Comparison of ENCODE assay signal across 19 cellular contexts in genomic region chr4:61543976-61544375, GRCh38.
"Had no signal": no experiment of that assay in that cellular context is flagged by ENCODE, and none has a peak within 500 bp of the region (broad histone marks: within the 10 kb centered on the region; RNA-seq: fewer than 3 reads in every experiment).

No MANE protein-coding gene starts in this region.

- H3K36me3 Mint-ChIP-seq: naive thymus-derived CD4-positive, alpha-beta T cell had no signal

- H3K9me3 Mint-ChIP-seq: dendritic cell treated with granulocyte-macrophage colony-stimulating factor and Interleukin-4, amounts not matched to agents 40 ng/mL and 50 ng/mL, for 4 days; nephron progenitor cell had no signal

- FAIRE-seq: islet of Langerhans had no signal

- H3K9ac ChIP-seq: parathyroid adenoma had no signal

- DNase-seq: effector memory CD8-positive, alpha-beta T cell; erythroblast; heart left ventricle; hippocampal formation; kidney glomerular epithelial cell; naive thymus-derived CD4-positive, alpha-beta T cell; nephron progenitor cell; psoas muscle; small intestine; stimulated activated CD4-positive, alpha-beta T cell treated with anti-CD3 and anti-CD28 coated beads, Interleukin-2, amount 100 ng/mL, for 48 hours; stimulated activated naive CD8-positive, alpha-beta T cell treated with anti-CD3 and anti-CD28 coated beads, Interleukin-15, Interleukin-2, amounts not matched to agents 100 U/mL and 50 U/mL, for 24 hours; thyroid gland; upper lobe of left lung had no signal

- H3K27ac ChIP-seq: heart left ventricle, parathyroid adenoma, psoas muscle, right atrium auricular region, suprapubic skin, thyroid gland, upper lobe of left lung, vagina had no signal

- H2AFZ ChIP-seq: parathyroid adenoma had no signal

- H3K4me3 Mint-ChIP-seq: dendritic cell treated with granulocyte-macrophage colony-stimulating factor and Interleukin-4, amounts not matched to agents 40 ng/mL and 50 ng/mL, for 4 days; effector memory CD8-positive, alpha-beta T cell; naive thymus-derived CD4-positive, alpha-beta T cell; nephron progenitor cell had no signal

- H3K4me1 Mint-ChIP-seq: naive thymus-derived CD4-positive, alpha-beta T cell had no signal

- H3K9me3 ChIP-seq: psoas muscle, right atrium auricular region, suprapubic skin, thyroid gland, upper lobe of left lung, vagina had no signal

- H3K36me3 ChIP-seq: heart left ventricle, right atrium auricular region, suprapubic skin, thyroid gland, upper lobe of left lung, vagina had no signal

- H3K27ac Mint-ChIP-seq: dendritic cell treated with granulocyte-macrophage colony-stimulating factor and Interleukin-4, amounts not matched to agents 40 ng/mL and 50 ng/mL, for 4 days; effector memory CD8-positive, alpha-beta T cell; naive thymus-derived CD4-positive, alpha-beta T cell; nephron progenitor cell had no signal

- H3K27me3 Mint-ChIP-seq: effector memory CD8-positive, alpha-beta T cell; naive thymus-derived CD4-positive, alpha-beta T cell had no signal

- ATAC-seq: effector memory CD8-positive, alpha-beta T cell; heart left ventricle; naive thymus-derived CD4-positive, alpha-beta T cell; psoas muscle; stimulated activated naive CD8-positive, alpha-beta T cell treated with anti-CD3 and anti-CD28 coated beads, Interleukin-15, Interleukin-2, amounts not matched to agents 100 U/mL and 50 U/mL, for 24 hours had no signal

- H3K27me3 ChIP-seq: heart left ventricle, right atrium auricular region, suprapubic skin, thyroid gland, upper lobe of left lung, vagina had no signal

- H3K4me3 ChIP-seq: heart left ventricle, psoas muscle, right atrium auricular region, suprapubic skin, thyroid gland, upper lobe of left lung, vagina had no signal

- H3K79me2 ChIP-seq: parathyroid adenoma had no signal

- H3K4me1 ChIP-seq: parathyroid adenoma, psoas muscle, suprapubic skin, thyroid gland, upper lobe of left lung, vagina had no signal
